18 cellular contexts compared by ENCODE assay signal in the genomic region with DNA sequence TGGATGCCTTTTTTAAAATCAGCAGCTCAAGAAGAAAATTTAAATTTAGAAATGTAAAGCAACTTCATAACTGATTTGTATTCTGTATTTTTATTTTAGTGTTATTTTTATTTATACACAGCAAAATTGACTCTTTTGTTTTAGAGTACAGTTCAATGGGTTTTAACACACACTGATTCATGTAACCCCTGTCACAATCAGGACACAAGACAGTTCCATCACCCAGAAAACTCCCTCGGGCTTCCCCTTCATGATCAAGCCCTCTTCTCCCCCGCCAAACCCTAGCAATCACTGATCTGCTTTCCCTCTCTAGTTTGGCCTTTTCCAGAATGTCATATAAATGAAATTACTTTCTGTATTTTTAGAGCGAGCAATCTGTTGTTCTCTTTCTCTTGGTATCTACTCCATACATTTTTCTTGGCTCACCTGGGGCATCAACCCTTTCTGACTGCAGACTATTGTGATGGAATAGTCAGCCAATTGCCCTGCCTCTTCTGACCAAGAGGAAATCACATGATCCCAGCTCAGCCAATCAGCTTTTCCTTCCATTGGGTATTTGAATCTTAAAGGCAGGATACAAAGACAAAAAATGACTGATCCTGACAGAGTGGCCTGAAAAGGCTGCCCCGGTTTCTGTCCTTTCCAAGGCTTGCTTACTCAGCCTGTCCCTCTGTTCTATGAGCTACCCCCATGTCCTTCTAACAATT. TPM values are rescaled to one million over a fixed set of nuclear protein-coding genes. Genes with fewer than 3 reads are reported as not detected.
"Had no signal": no experiment of that assay in that cellular context is flagged by ENCODE, and none has a peak within 500 bp of the region (broad histone marks: within the 10 kb centered on the region; RNA-seq: fewer than 3 reads in every experiment).

No MANE protein-coding gene starts in this region.

- H3K36me3 ChIP-seq: gastrocnemius medialis, heart right ventricle, vagina had no signal

- DNase-seq: activated effector memory CD4-positive, alpha-beta T cell treated with Interleukin-2 at 50 U/mL for 16 hours; activated T-cell treated with anti-CD3 and anti-CD28 coated beads, Interleukin-2, amount 50 U/mL, for 1 hour; amniotic stem cell; body of pancreas; cortex of kidney; effector CD8-positive, alpha-beta T cell; gastrocnemius medialis; heart right ventricle; stimulated activated CD4-positive, alpha-beta T cell treated with anti-CD3 and anti-CD28 coated beads, Interleukin-4, amount 100 ng/mL, for 4 hours; stimulated activated naive CD8-positive, alpha-beta T cell treated with anti-CD3 and anti-CD28 coated beads, Interleukin-15, amount 100 ng/mL, for 72 hours had no signal

- H3K4me3 Mint-ChIP-seq: activated naive CD4-positive, alpha-beta T cell treated with anti-CD3 and anti-CD28 coated beads, Interleukin-2, amount 50 U/mL, for 24 hours; central memory CD8-positive, alpha-beta T cell; neural crest cell; stimulated activated naive CD8-positive, alpha-beta T cell treated with anti-CD3 and anti-CD28 coated beads, Interleukin-15, amount 100 ng/mL, for 72 hours had no signal

- H3K27ac ChIP-seq: body of pancreas, gastrocnemius medialis, heart right ventricle, parathyroid adenoma, vagina had no signal

- H3K4me1 Mint-ChIP-seq: activated naive CD4-positive, alpha-beta T cell treated with anti-CD3 and anti-CD28 coated beads, Interleukin-2, amount 50 U/mL, for 24 hours; central memory CD8-positive, alpha-beta T cell; stimulated activated naive CD8-positive, alpha-beta T cell treated with anti-CD3 and anti-CD28 coated beads, Interleukin-15, amount 100 ng/mL, for 72 hours had no signal

- H3K27ac Mint-ChIP-seq: activated naive CD4-positive, alpha-beta T cell treated with anti-CD3 and anti-CD28 coated beads, Interleukin-2, amount 50 U/mL, for 24 hours; stimulated activated naive CD8-positive, alpha-beta T cell treated with anti-CD3 and anti-CD28 coated beads, Interleukin-15, amount 100 ng/mL, for 72 hours had no signal

- H3K4me3 ChIP-seq: body of pancreas, gastrocnemius medialis, heart right ventricle, vagina had no signal

- H3K4me1 ChIP-seq: gastrocnemius medialis, heart right ventricle, vagina had no signal

- H3K36me3 Mint-ChIP-seq: activated naive CD4-positive, alpha-beta T cell treated with anti-CD3 and anti-CD28 coated beads, Interleukin-2, amount 50 U/mL, for 24 hours had no signal

- H3K9me3 Mint-ChIP-seq: activated naive CD4-positive, alpha-beta T cell treated with anti-CD3 and anti-CD28 coated beads, Interleukin-2, amount 50 U/mL, for 24 hours; central memory CD8-positive, alpha-beta T cell; neural crest cell; stimulated activated naive CD8-positive, alpha-beta T cell treated with anti-CD3 and anti-CD28 coated beads, Interleukin-15, amount 100 ng/mL, for 72 hours had no signal

- H3K9me3 ChIP-seq: body of pancreas, gastrocnemius medialis, heart right ventricle, vagina had no signal

- FAIRE-seq: TTC549 had no signal

- H3K27me3 ChIP-seq: body of pancreas, vagina had no signal

- ATAC-seq: body of pancreas; gastrocnemius medialis; heart right ventricle; stimulated activated naive CD8-positive, alpha-beta T cell treated with anti-CD3 and anti-CD28 coated beads, Interleukin-15, amount 100 ng/mL, for 72 hours had no signal

RNA-seq across cellular contexts. Expression of a gene that starts 5.3 kb away (rescaled TPM):
- total RNA-seq: body of pancreas, gastrocnemius medialis, heart right ventricle, myocyte, neural crest cell, renal cortical epithelial cell, vagina had no signal
- polyA plus RNA-seq: heart right ventricle had no signal
